25 cellular contexts compared by ENCODE assay signal in the genomic region with DNA sequence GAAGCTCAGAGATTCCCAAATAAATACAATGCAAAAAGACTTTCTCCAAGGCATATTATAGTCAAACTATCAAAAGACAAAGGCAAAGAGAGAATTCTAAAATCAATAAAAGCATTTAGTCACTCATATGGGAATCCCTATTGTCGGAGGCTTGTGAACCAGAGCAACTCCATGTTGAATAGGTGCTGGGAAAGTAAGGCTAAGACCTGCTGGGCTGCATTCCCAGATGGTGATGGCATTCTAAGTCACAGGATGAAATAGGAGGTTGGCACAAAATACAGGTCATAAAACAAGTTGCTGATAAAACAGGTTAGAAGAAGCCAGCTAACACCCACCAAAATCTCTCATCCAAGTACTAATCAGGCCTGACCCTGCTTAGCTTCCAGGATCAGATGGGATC.
A peak's percentile ranks its signal among the peaks of the same experiment; 100 is the strongest.
DNase-seq lines count a peak whose midpoint lies in the region; ATAC-seq, FAIRE-seq and TF ChIP-seq lines count a peak whose summit lies in the region.
"Had no signal": no experiment of that assay in that cellular context is flagged by ENCODE, and none has a peak within 500 bp of the region (broad histone marks: within the 10 kb centered on the region; RNA-seq: fewer than 3 reads in every experiment).

No MANE protein-coding gene starts in this region.

- H3K4me3 ChIP-seq in PC-3 (ENCODE audit: low read length) = no peak overlapping the region
- H3K4me3 ChIP-seq in epithelial cell of esophagus (ENCODE audit: low read length) = no peak overlapping the region
- H3K4me3 ChIP-seq: GM12878, GM23338 had no signal

- no peaks in the 10 kb centered on the region for H3K79me2 ChIP-seq in PC-3 (ENCODE audit: low read length)

- FAIRE-seq in GM12892 (lab: Jason Lieb, UNC) = peak; percentile 24
- FAIRE-seq: A204.1, GM12878, GM18507, H54, HTR-8/SVneo had no signal

- no peak overlapping the region for H3K9ac ChIP-seq in PC-3 (ENCODE audit: low read length)

- H3K9me3 ChIP-seq in PC-3 (ENCODE audit: low read length) = no peaks in the 10 kb centered on the region
- H3K9me3 ChIP-seq: BE2C had no signal

- H3K4me1 ChIP-seq in PC-3 (ENCODE audit: insufficient read depth, low read length) = peaks cover 17% of the 10 kb centered on the region
- H3K4me1 ChIP-seq: BE2C, Caco-2 had no signal

- no peaks in the 10 kb centered on the region for H3K36me3 ChIP-seq in PC-3 (ENCODE audit: low read depth, low read length)
- H3K36me3 ChIP-seq: BE2C had no signal

- H3K27ac ChIP-seq in PC-3 (ENCODE audit: low read length) = peak overlapping the region; percentile 63
- H3K27ac ChIP-seq: C4-2B, HL-60 had no signal

- no peak overlapping the region for H2AFZ ChIP-seq in PC-3 (ENCODE audit: low read length)
- H2AFZ ChIP-seq: GM23338 had no signal

- intact Hi-C loops in PC-3 (cut with micrococcal nuclease) = no loop called here

- no peaks in the 10 kb centered on the region for H3K9me2 ChIP-seq in PC-3 (replicated peaks; ENCODE audit: low read length)

- TF ChIP-seq POLR2A in GM12892 (IDR thresholded peaks at IDR 0.05; ENCODE audit: low read depth, low read length) = no peak

- POLR2A ChIA-PET in PC-3 (lab: Charles Lee; ENCODE audit: unreplicated experiment) = no interaction called here

- no peaks in the 10 kb centered on the region for H3F3A ChIP-seq in PC-3 (ENCODE audit: low read length, unreplicated experiment)

- TF ChIP-seq CTCF in PC-3 (conservative IDR thresholded peaks at IDR 0.05; ENCODE audit: low read depth, low read length) (no peak), epithelial cell of esophagus (IDR thresholded peaks at IDR 0.05; ENCODE audit: insufficient read depth, low read depth, low read length, missing control alignments) (no peak)

- 0 out of 2 replicates have a peak overlapping the region, but pooled peaks have one; percentile 2 for H3K4me2 ChIP-seq in PC-3 (ENCODE audit: low read length)
- H3K4me2 ChIP-seq: GM23338 had no signal

- BruUV-seq in PC-3 (replicated peaks; lab: Mats Ljungman, UMichigan) = no TSS peak

- H3K27me3 ChIP-seq in PC-3 (ENCODE audit: low read length) = no peaks in the 10 kb centered on the region
- H3K27me3 ChIP-seq: BE2C had no signal

- CTCF ChIA-PET in PC-3 (lab: Charles Lee) = no interaction called here

- DNase-seq in GM12892 (ENCODE audit: insufficient read length) = no peak
- DNase-seq in PC-3 = peak; percentile 94
- DNase-seq in epithelial cell of esophagus (ENCODE audit: low read depth) = peak; percentile 89
- peak; percentile 38 for DNase-seq in kidney tubule cell (ENCODE audit: low spot score)
- no peak for DNase-seq in DMS53 (lab: John Stamatoyannopoulos, UW)
- no peak for DNase-seq in SKM-1 (lab: John Stamatoyannopoulos, UW; ENCODE audit: unreplicated experiment)
- no peak for DNase-seq in iPS-NIHi11 (ENCODE audit: low spot score)
- DNase-seq: ACHN; BE2C; Caco-2; CD4-positive, alpha-beta T cell; DMS153; DMS79 treated with DMSO at 0.1 percent for 48 hours; HCEC 1CT; IMR-90; KBM-7 had no signal

- ATAC-seq in PC-3 (peak; percentile 76), GM18502 (IDR thresholded peaks at IDR 0.05; ENCODE audit: poor library complexity, unreplicated experiment) (no peak)
- ATAC-seq: GM12878, GM23338 had no signal

- H4K20me1 ChIP-seq in PC-3 (ENCODE audit: low read length) = no peaks in the 10 kb centered on the region

Comparison
In these comparisons a context has a peak if more than half of its experiments do, and no peak if none do; other contexts are left out.
1. DNase-seq: peak in PC-3 (single experiment), epithelial cell of esophagus (single experiment) and kidney tubule cell (single experiment); none in GM12892 (single experiment), DMS53 (single experiment), SKM-1 (single experiment) and iPS-NIHi11 (single experiment).